In genomic region chr5:168486136-168486879, GRCh38 we compare ENCODE assay signal across 8 cellular contexts. TPM values are rescaled to one million over a fixed set of nuclear protein-coding genes. Genes with fewer than 3 reads are reported as not detected.
DNase-seq lines count a peak whose midpoint lies in the region; ATAC-seq and TF ChIP-seq lines count a peak whose summit lies in the region.

Gene RARS1 (plus strand): TSS chr5:168486471. CDS start chr5:168486499, 28 bp downstream.

- peaks cover 26% of the 10 kb centered on the region for H3K36me3 ChIP-seq in PC-9 (ENCODE audit: low read depth)
- peaks cover 26 to 28% of the 10 kb centered on the region in 2 donors for H3K36me3 ChIP-seq in mucosa of rectum (ENCODE audit: control insufficient read depth in 2 of 2, insufficient read depth in 2 of 2, low read length in 2 of 2)

- H3K36me3 Mint-ChIP-seq in activated T-cell treated with anti-CD3 and anti-CD28 coated beads, Interleukin-2, amount 50 U/mL, for 24 hours (ENCODE audit: low read depth), result peaks cover 51% of the 10 kb centered on the region

- peaks cover 11% of the 10 kb centered on the region for H3K4me1 ChIP-seq in PC-9 (replicated peaks; ENCODE audit: insufficient read depth)
- peaks cover 7% of the 10 kb centered on the region in 2 donors for H3K4me1 ChIP-seq in mucosa of rectum (ENCODE audit: control insufficient read depth in 2 of 2, insufficient read depth in 2 of 2, low read length in 2 of 2)

- POLR2A ChIA-PET in PC-9 (lab: Charles Lee; ENCODE audit: unreplicated experiment), result interaction anchor here (0.6 kb wide), 1 partner anchor 1823 kb away, joined by 12 read pairs; no protein-coding TSS in a partner anchor

- peaks cover 4% of the 10 kb centered on the region; the same call in 1 of the 2 replicates for H4K20me1 ChIP-seq in PC-9 (ENCODE audit: insufficient read depth)

- no peaks in the 10 kb centered on the region for H3K9me2 ChIP-seq in PC-9 (ENCODE audit: insufficient read depth)

- peak; percentile 75 for ATAC-seq in GM21717 (IDR thresholded peaks at IDR 0.05; ENCODE audit: unreplicated experiment)

- TF ChIP-seq CTCF in PC-9 (conservative IDR thresholded peaks at IDR 0.05), result peak; percentile 88

- H3K27ac ChIP-seq in PC-9 (peak within 1 kb of the TSS; percentile 35; the same call in 1 of the 2 replicates), mucosa of rectum (ENCODE audit: low read depth in 2 of 2, low read length in 2 of 2) (peak within 1 kb of the TSS; percentile 62 to 77)

- H3K9me3 ChIP-seq in PC-9 (ENCODE audit: insufficient read depth, low read depth), result no peaks in the 10 kb centered on the region
- H3K9me3 ChIP-seq in mucosa of rectum (ENCODE audit: control insufficient read depth in 2 of 2, low read length in 2 of 2), result no peaks in the 10 kb centered on the region

- peak within 1 kb of the TSS; percentile 98 for H3K27ac Mint-ChIP-seq in activated T-cell treated with anti-CD3 and anti-CD28 coated beads, Interleukin-2, amount 50 U/mL, for 24 hours

- peak within 1 kb of the TSS; percentile 87 for H2AFZ ChIP-seq in PC-9

- BruUV-seq in PC-9 (replicated peaks; lab: Mats Ljungman, UMichigan), result TSS peak; percentile 61

- DNase-seq in DMS79 treated with DMSO at 0.1 percent for 48 hours (lab: John Stamatoyannopoulos, UW), result peak; percentile 63
- peak; percentile 92 for DNase-seq in KBM-7
- peak; percentile 86 to 94 for DNase-seq in PC-9
- peak; percentile 94 for DNase-seq in activated T-cell treated with anti-CD3 and anti-CD28 coated beads, Interleukin-2, amount 50 U/mL, for 24 hours
- peak; percentile 94 to 95 for DNase-seq in erythroblast (lab: John Stamatoyannopoulos, UW)
- DNase-seq in stimulated activated CD8-positive, alpha-beta memory T cell treated with anti-CD3 and anti-CD28 coated beads, Interleukin-4, amount 100 ng/mL, for 48 hours, result peak; percentile 95

- peaks cover 31% of the 10 kb centered on the region for H3K79me2 ChIP-seq in PC-9 (ENCODE audit: low read depth)

- peaks cover 2% of the 10 kb centered on the region for H3K27me3 Mint-ChIP-seq in activated T-cell treated with anti-CD3 and anti-CD28 coated beads, Interleukin-2, amount 50 U/mL, for 24 hours

- H3K27me3 ChIP-seq in PC-9 (ENCODE audit: insufficient read depth, low read depth) (no peaks in the 10 kb centered on the region), mucosa of rectum (ENCODE audit: control insufficient read depth in 2 of 2, insufficient read depth in 2 of 2, low read length in 2 of 2) (no peaks in the 10 kb centered on the region)

- intact Hi-C loops in PC-9 (cut with micrococcal nuclease; ENCODE audit: unreplicated experiment), result loop anchor here (1.0 to 10.0 kb wide), 4 partner anchors 88 to 217 kb away; partner anchors contain the start of gene PANK3

- no peaks in the 10 kb centered on the region for H3K9me3 Mint-ChIP-seq in activated T-cell treated with anti-CD3 and anti-CD28 coated beads, Interleukin-2, amount 50 U/mL, for 24 hours

- H3K9ac ChIP-seq in mucosa of rectum (ENCODE audit: low read depth in 1 of 2, low read length in 2 of 2), result peak within 1 kb of the TSS; percentile 86 to 88

- peak within 1 kb of the TSS; percentile 92 for H3K4me2 ChIP-seq in PC-9

- in situ Hi-C loops in KBM-7 (cut with MboI; ENCODE audit: low pct_unique_long_range_greater_than_20kb, low sequenced_read_pairs), result no loop called here

- H3K4me3 ChIP-seq in PC-9 (peak within 1 kb of the TSS; percentile 83), mucosa of rectum (ENCODE audit: low read length in 2 of 2) (peak within 1 kb of the TSS; percentile 96 to 99)

- H3F3A ChIP-seq in PC-9 (ENCODE audit: insufficient read depth, low read depth), result peaks cover under 1% of the 10 kb centered on the region

- CTCF ChIA-PET in PC-9 (lab: Charles Lee), result interaction anchor here (0.6 to 1.3 kb wide), 3 partner anchors 27 to 312 kb away, joined by 3 to 5 read pairs (median 4); no protein-coding TSS in a partner anchor

- H3K4me3 Mint-ChIP-seq in activated T-cell treated with anti-CD3 and anti-CD28 coated beads, Interleukin-2, amount 50 U/mL, for 24 hours, result peak within 1 kb of the TSS; percentile 100

- peaks cover 46% of the 10 kb centered on the region for H3K4me1 Mint-ChIP-seq in activated T-cell treated with anti-CD3 and anti-CD28 coated beads, Interleukin-2, amount 50 U/mL, for 24 hours (ENCODE audit: low read depth)

- peak; percentile 93 for TF ChIP-seq POLR2A in erythroblast (IDR thresholded peaks at IDR 0.05; ENCODE audit: low read length)

RNA-seq across cellular contexts. Expression of gene RARS1, which starts in this region (rescaled TPM):
- 101 and 125 TPM in 2 replicates for total RNA-seq in PC-9 (2021)

Comparison
In these comparisons a context has a peak if more than half of its experiments do, and no peak if none do; other contexts are left out.
1. Peak in every context shown above with its lines: DNase-seq, ATAC-seq, H3K4me3 ChIP-seq and H3K27ac ChIP-seq.